ENCODE assay signal across 9 cellular contexts in the genomic region with DNA sequence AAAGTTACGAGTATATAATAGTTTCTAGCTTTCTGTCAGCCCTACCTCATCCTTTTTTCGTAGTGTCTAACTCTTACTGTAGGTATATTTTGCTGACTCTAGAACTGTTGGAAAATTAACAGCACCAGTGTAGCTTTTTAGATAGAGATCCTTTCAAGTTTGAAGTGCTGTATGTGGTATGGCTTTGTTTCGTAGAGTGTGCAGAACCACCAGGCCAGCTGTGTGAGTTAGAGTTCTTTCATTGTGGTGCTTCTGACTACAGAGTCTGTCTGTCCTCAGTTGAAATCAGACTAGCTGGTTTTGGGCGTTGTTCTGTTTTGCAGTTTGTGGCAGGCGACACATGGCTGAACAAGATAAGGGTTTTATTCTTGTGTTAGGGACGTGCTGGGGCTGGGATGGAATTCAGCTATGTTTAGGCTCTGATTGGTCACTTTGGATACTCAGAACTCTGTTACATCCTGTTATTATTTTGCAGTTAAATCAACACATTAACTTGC. TPM values are rescaled to one million over a fixed set of nuclear protein-coding genes. Genes with fewer than 3 reads are reported as not detected.
DNase-seq lines count a peak whose midpoint lies in the region; ATAC-seq, FAIRE-seq and TF ChIP-seq lines count a peak whose summit lies in the region.
"Had no signal": no experiment of that assay in that cellular context is flagged by ENCODE, and none has a peak within 500 bp of the region (broad histone marks: within the 10 kb centered on the region; RNA-seq: fewer than 3 reads in every experiment).

No MANE protein-coding gene starts in this region.

- no peak for FAIRE-seq in small intestine (lab: Jason Lieb, UNC)

- peaks cover 2% of the 10 kb centered on the region; the same call in 1 of the 2 replicates for H3K4me1 ChIP-seq in HEK293 (ENCODE audit: control insufficient read depth, insufficient read depth, low read length)
- peaks cover 28 to 77% of the 10 kb centered on the region in 2 donors for H3K4me1 ChIP-seq in adrenal gland (replicated peaks in 1 of 2)
- H3K4me1 ChIP-seq in small intestine (ENCODE audit: control insufficient read depth in 2 of 2, insufficient read depth in 1 of 2, low read depth in 1 of 2, low read length in 1 of 2) = peaks cover 0 to 12% of the 10 kb centered on the region in 2 donors

- H3K27ac ChIP-seq in HEK293 (ENCODE audit: extremely low read depth, low read depth, low read length) (no peak overlapping the region), adrenal gland (peak overlapping the region in 3 of 5 donors; percentile 27 to 98 (median 97)), small intestine (ENCODE audit: low read depth in 1 of 2, low read length in 1 of 2) (peak overlapping the region in 1 of 2 donors; percentile 6)
- H3K27ac ChIP-seq: neutrophil had no signal

- DNase-seq in adrenal gland (peak in 3 of 7 donors; percentile 44 to 58 (median 53)), iris pigment epithelial cell (ENCODE audit: low read depth) (peak; percentile 53), small intestine (peak; percentile 57), NCI-H748 treated with DMSO at 0.1 percent for 48 hours (lab: John Stamatoyannopoulos, UW) (no peak), NCI-H345 (lab: John Stamatoyannopoulos, UW) (no peak)
- no peak for DNase-seq in activated CD4-positive, CD25-positive, alpha-beta regulatory T cell treated with anti-CD3 and anti-CD28 coated beads, Interleukin-2, amount 50 U/mL, for 72 hours

- TF ChIP-seq POLR2A in adrenal gland (IDR thresholded peaks at IDR 0.05) = peak in 1 of 2 donors; percentile 63

- intact Hi-C loops in adrenal gland (cut with DNase I) = loop anchor here (10.0 kb wide), 3 partner anchors 85 to 345 kb away; no protein-coding TSS in a partner anchor

- TF ChIP-seq CTCF in HEK293 (tag by site-specific recombination; IDR thresholded peaks at IDR 0.05) = no peak
- TF ChIP-seq CTCF in adrenal gland (IDR thresholded peaks at IDR 0.05) = no peak

- H3K4me3 ChIP-seq in HEK293 (ENCODE audit: low read depth, low read length) = peak overlapping the region; percentile 84
- peak overlapping the region in 2 of 4 donors; percentile 1 to 97 for H3K4me3 ChIP-seq in adrenal gland
- peak overlapping the region in 1 of 2 donors; percentile 7 for H3K4me3 ChIP-seq in small intestine (ENCODE audit: low read depth in 1 of 2, low read length in 2 of 2)

- no peaks in the 10 kb centered on the region for H3K27me3 ChIP-seq in adrenal gland
- no peaks in the 10 kb centered on the region for H3K27me3 ChIP-seq in small intestine (ENCODE audit: control insufficient read depth in 2 of 2, insufficient read depth in 2 of 2, low read length in 2 of 2)

- CTCF ChIA-PET in HEK293 (lab: Yijun Ruan, JAX) = interaction anchor here (1.1 to 1.3 kb wide), 2 partner anchors 8 to 93 kb away, joined by 4 to 6 read pairs; no protein-coding TSS in a partner anchor

- H3K9me3 ChIP-seq in HEK293 (ENCODE audit: control insufficient read depth, insufficient read depth, low read depth, low read length) (no peaks in the 10 kb centered on the region), adrenal gland (replicated peaks in 1 of 3) (no peaks in the 10 kb centered on the region), small intestine (ENCODE audit: control insufficient read depth, low read depth) (no peaks in the 10 kb centered on the region)
- H3K9me3 ChIP-seq: neutrophil had no signal

- no peak for ATAC-seq in GM21737 (IDR thresholded peaks at IDR 0.05; ENCODE audit: unreplicated experiment)

- 10 to 21% (median 15%) methylated on average over 6 of the region's 6 CpGs for WGBS in adrenal gland, 4 donors
- 11 to 23% (median 16%) methylated on average over 6 of the region's 6 CpGs for WGBS in small intestine, 3 donors

- POLR2A ChIA-PET in HEK293 (lab: Yijun Ruan, JAX) = interaction anchor here (0.6 to 1.2 kb wide), 2 partner anchors 64 to 102 kb away, joined by 3 read pairs; no protein-coding TSS in a partner anchor

- H3K36me3 ChIP-seq in HEK293 (ENCODE audit: control insufficient read depth in 2 of 2, insufficient read depth in 1 of 2, low read length in 2 of 2) (no peaks in the 10 kb centered on the region), adrenal gland (replicated peaks in 1 of 2) (no peaks in the 10 kb centered on the region), small intestine (ENCODE audit: control insufficient read depth in 2 of 2, insufficient read depth in 2 of 2, low read length in 2 of 2) (no peaks in the 10 kb centered on the region)
- H3K36me3 ChIP-seq: neutrophil had no signal

TF ChIP-seq in HEK293, 187 proteins besides CTCF, POLR2A, EP300 and RAD21:
- TF ChIP-seq ZNF660 (tag by site-specific recombination; IDR thresholded peaks at IDR 0.05) = no peak
- TF ChIP-seq ZNF366 (tag by site-specific recombination; conservative IDR thresholded peaks at IDR 0.05) = no peak
- 0 out of 2 replicates have a peak, but pooled peaks have one; percentile 18 for TF ChIP-seq SP2 (tag by site-specific recombination; IDR thresholded peaks at IDR 0.05)
- TF ChIP-seq FEZF1 (tag by site-specific recombination; IDR thresholded peaks at IDR 0.05) = peak; percentile 91
- TF ChIP-seq ZEB2 (tag by site-specific recombination; IDR thresholded peaks at IDR 0.05) = 0 out of 2 replicates have a peak, but pooled peaks have one; percentile 21
- TF ChIP-seq PRDM4 (tag by site-specific recombination; IDR thresholded peaks at IDR 0.05) = peak; percentile 55; the same call in 1 of the 2 replicates
- peak; percentile 87; the same call in 1 of the 2 replicates for TF ChIP-seq KLF7 (tag by site-specific recombination; IDR thresholded peaks at IDR 0.05; ENCODE audit: borderline replicate concordance)
- 0 out of 2 replicates have a peak, but pooled peaks have one; percentile 39 for TF ChIP-seq TRIM28 (IDR thresholded peaks at IDR 0.05; ENCODE audit: borderline replicate concordance, low read length)
- TF ChIP-seq ZNF266 (tag by site-specific recombination; IDR thresholded peaks at IDR 0.05; ENCODE audit: low read depth) = no peak
- peak; percentile 24; the same call in 1 of the 2 replicates for TF ChIP-seq ZSCAN30 (tag by site-specific recombination; IDR thresholded peaks at IDR 0.05)
- TF ChIP-seq ZNF600 (tag by site-specific recombination; IDR thresholded peaks at IDR 0.05) = peak; percentile 100
- TF ChIP-seq ZBTB48 (tag by site-specific recombination; IDR thresholded peaks at IDR 0.05) = peak; percentile 66; the same call in 1 of the 2 replicates

RNA-seq across cellular contexts. Expression of gene ARHGEF12, which starts 3.2 kb away (rescaled TPM):
- total RNA-seq in adrenal gland = 100 to 1,000 TPM in 5 of 8 donors, 10 to 100 TPM in 3; 86.0 to 125 (median 109) TPM
- polyA plus RNA-seq in adrenal gland = 10 to 100 TPM; 20.2 to 49.3 (median 24.5) TPM
- polyA plus RNA-seq in small intestine = 10 to 100 TPM; 15.1 to 22.3 (median 22.1) TPM

RNA-seq across cellular contexts. Expression of gene TLCD5, which starts 14.3 kb away (rescaled TPM):
- total RNA-seq in adrenal gland = 10 to 100 TPM in 7 of 8 donors, 1 to 10 TPM in 1; 9.4 to 24.4 (median 15.4) TPM
- polyA plus RNA-seq in adrenal gland (10 to 100 TPM in 2 of 3 donors, 1 to 10 TPM in 1; 5.8 to 12.9 (median 11.1) TPM), small intestine (1 to 10 TPM in 1 of 3 donors, under 1 TPM in 1, not detected in 1; 0.54 to 1.7 TPM)

Comparison
In these comparisons a context has a peak if more than half of its experiments do, and no peak if none do; other contexts are left out.
1. DNase-seq: peak in iris pigment epithelial cell (single experiment) and small intestine (single experiment); none in activated CD4-positive, CD25-positive, alpha-beta regulatory T cell treated with anti-CD3 and anti-CD28 coated beads, Interleukin-2, amount 50 U/mL, for 72 hours (single experiment), NCI-H748 treated with DMSO at 0.1 percent for 48 hours (single experiment) and NCI-H345 (single experiment).